1 cellular context compared by ENCODE assay signal in the genomic region with DNA sequence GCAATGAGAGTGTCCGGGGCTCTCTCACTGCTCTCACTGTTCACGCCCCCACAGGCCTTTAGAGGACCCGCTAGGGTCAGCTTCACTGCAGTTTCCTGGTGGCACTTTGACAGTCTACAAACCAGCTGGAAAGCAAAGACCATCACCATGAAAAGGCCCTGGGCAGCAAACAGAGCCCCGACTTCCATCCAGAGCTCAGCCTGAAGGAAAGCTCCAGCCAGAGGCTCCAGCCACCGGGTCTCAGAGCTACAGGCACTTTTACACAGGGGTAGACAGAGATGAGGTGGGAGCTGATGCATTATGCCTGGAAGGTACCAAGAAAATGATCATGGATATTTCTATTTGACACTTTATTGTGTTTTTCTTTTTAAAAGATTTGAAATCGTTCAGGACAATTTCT.
TF ChIP-seq lines count a peak whose summit lies in the region.

No MANE protein-coding gene starts in this region.

TF ChIP-seq in GM23338, 12 proteins besides CTCF, POLR2A, EP300 and RAD21 (continued from another document):
- TF ChIP-seq, protein P1, sequence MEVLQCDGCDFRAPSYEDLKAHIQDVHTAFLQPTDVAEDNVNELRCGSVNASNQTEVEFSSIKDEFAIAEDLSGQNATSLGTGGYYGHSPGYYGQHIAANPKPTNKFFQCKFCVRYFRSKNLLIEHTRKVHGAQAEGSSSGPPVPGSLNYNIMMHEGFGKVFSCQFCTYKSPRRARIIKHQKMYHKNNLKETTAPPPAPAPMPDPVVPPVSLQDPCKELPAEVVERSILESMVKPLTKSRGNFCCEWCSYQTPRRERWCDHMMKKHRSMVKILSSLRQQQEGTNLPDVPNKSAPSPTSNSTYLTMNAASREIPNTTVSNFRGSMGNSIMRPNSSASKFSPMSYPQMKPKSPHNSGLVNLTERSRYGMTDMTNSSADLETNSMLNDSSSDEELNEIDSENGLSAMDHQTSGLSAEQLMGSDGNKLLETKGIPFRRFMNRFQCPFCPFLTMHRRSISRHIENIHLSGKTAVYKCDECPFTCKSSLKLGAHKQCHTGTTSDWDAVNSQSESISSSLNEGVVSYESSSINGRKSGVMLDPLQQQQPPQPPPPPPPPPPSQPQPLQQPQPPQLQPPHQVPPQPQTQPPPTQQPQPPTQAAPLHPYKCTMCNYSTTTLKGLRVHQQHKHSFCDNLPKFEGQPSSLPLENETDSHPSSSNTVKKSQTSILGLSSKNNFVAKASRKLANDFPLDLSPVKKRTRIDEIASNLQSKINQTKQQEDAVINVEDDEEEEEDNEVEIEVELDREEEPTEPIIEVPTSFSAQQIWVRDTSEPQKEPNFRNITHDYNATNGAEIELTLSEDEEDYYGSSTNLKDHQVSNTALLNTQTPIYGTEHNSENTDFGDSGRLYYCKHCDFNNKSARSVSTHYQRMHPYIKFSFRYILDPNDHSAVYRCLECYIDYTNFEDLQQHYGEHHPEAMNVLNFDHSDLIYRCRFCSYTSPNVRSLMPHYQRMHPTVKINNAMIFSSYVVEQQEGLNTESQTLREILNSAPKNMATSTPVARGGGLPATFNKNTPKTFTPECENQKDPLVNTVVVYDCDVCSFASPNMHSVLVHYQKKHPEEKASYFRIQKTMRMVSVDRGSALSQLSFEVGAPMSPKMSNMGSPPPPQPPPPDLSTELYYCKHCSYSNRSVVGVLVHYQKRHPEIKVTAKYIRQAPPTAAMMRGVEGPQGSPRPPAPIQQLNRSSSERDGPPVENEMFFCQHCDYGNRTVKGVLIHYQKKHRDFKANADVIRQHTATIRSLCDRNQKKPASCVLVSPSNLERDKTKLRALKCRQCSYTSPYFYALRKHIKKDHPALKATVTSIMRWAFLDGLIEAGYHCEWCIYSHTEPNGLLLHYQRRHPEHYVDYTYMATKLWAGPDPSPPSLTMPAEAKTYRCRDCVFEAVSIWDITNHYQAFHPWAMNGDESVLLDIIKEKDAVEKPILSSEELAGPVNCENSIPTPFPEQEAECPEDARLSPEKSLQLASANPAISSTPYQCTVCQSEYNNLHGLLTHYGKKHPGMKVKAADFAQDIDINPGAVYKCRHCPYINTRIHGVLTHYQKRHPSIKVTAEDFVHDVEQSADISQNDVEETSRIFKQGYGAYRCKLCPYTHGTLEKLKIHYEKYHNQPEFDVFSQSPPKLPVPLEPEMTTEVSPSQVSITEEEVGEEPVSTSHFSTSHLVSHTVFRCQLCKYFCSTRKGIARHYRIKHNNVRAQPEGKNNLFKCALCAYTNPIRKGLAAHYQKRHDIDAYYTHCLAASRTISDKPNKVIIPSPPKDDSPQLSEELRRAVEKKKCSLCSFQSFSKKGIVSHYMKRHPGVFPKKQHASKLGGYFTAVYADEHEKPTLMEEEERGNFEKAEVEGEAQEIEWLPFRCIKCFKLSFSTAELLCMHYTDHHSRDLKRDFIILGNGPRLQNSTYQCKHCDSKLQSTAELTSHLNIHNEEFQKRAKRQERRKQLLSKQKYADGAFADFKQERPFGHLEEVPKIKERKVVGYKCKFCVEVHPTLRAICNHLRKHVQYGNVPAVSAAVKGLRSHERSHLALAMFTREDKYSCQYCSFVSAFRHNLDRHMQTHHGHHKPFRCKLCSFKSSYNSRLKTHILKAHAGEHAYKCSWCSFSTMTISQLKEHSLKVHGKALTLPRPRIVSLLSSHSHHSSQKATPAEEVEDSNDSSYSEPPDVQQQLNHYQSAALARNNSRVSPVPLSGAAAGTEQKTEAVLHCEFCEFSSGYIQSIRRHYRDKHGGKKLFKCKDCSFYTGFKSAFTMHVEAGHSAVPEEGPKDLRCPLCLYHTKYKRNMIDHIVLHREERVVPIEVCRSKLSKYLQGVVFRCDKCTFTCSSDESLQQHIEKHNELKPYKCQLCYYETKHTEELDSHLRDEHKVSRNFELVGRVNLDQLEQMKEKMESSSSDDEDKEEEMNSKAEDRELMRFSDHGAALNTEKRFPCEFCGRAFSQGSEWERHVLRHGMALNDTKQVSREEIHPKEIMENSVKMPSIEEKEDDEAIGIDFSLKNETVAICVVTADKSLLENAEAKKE (CRISPR knock-in tag; IDR thresholded peaks at IDR 0.05): no peak
- TF ChIP-seq, protein P2, sequence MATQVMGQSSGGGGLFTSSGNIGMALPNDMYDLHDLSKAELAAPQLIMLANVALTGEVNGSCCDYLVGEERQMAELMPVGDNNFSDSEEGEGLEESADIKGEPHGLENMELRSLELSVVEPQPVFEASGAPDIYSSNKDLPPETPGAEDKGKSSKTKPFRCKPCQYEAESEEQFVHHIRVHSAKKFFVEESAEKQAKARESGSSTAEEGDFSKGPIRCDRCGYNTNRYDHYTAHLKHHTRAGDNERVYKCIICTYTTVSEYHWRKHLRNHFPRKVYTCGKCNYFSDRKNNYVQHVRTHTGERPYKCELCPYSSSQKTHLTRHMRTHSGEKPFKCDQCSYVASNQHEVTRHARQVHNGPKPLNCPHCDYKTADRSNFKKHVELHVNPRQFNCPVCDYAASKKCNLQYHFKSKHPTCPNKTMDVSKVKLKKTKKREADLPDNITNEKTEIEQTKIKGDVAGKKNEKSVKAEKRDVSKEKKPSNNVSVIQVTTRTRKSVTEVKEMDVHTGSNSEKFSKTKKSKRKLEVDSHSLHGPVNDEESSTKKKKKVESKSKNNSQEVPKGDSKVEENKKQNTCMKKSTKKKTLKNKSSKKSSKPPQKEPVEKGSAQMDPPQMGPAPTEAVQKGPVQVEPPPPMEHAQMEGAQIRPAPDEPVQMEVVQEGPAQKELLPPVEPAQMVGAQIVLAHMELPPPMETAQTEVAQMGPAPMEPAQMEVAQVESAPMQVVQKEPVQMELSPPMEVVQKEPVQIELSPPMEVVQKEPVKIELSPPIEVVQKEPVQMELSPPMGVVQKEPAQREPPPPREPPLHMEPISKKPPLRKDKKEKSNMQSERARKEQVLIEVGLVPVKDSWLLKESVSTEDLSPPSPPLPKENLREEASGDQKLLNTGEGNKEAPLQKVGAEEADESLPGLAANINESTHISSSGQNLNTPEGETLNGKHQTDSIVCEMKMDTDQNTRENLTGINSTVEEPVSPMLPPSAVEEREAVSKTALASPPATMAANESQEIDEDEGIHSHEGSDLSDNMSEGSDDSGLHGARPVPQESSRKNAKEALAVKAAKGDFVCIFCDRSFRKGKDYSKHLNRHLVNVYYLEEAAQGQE (IDR thresholded peaks at IDR 0.05; ENCODE audit: unreplicated experiment): no peak
- TF ChIP-seq STAT1 (IDR thresholded peaks at IDR 0.05; ENCODE audit: unreplicated experiment) (no peak), POLR2AphosphoS5 (IDR thresholded peaks at IDR 0.05; ENCODE audit: low read depth) (no peak), EZH2 (IDR thresholded peaks at IDR 0.05; ENCODE audit: low read depth, unreplicated experiment) (no peak)
